9 cellular contexts compared by ENCODE assay signal in genomic region chr1:110341146-110341871, GRCh38. TPM values are rescaled to one million over a fixed set of nuclear protein-coding genes. Genes with fewer than 3 reads are reported as not detected.
DNase-seq lines count a peak whose midpoint lies in the region; ATAC-seq, FAIRE-seq and TF ChIP-seq lines count a peak whose summit lies in the region.
"Had no signal": no experiment of that assay in that cellular context is flagged by ENCODE, and none has a peak within 500 bp of the region (broad histone marks: within the 10 kb centered on the region; RNA-seq: fewer than 3 reads in every experiment).

No MANE protein-coding gene starts in this region.

- ATAC-seq in K562 (peak; percentile 13), GM19351 (IDR thresholded peaks at IDR 0.05; ENCODE audit: unreplicated experiment) (no peak), GM18861 (IDR thresholded peaks at IDR 0.05; ENCODE audit: unreplicated experiment) (no peak)
- ATAC-seq: naive thymus-derived CD4-positive, alpha-beta T cell had no signal

- peak; percentile 52 for TF ChIP-seq POLR2A in K562 (conservative IDR thresholded peaks at IDR 0.05)

- H3K27me3 ChIP-seq in HUES64 (ENCODE audit: insufficient read depth, low read length) (no peaks in the 10 kb centered on the region), K562 (ENCODE audit: control insufficient read depth in 2 of 2, insufficient read depth in 2 of 2, low read length in 2 of 2) (no peaks in the 10 kb centered on the region), muscle layer of duodenum (ENCODE audit: low read depth, low read length) (no peaks in the 10 kb centered on the region)

- POLR2A ChIA-PET in K562 (lab: Yijun Ruan, JAX) = interaction anchor here (0.8 to 4.0 kb wide), 4 partner anchors 8 to 97 kb away, joined by 3 to 74 read pairs (median 4); no protein-coding TSS in a partner anchor

- no peak overlapping the region for H3K27ac ChIP-seq in HUES64 (ENCODE audit: low read depth, low read length)
- H3K27ac ChIP-seq in K562 (ENCODE audit: extremely low read depth, low read depth, low read length) = peak overlapping the region; percentile 94; the same call in 2 of the 3 replicates
- no peak overlapping the region for H3K27ac ChIP-seq in muscle layer of duodenum (ENCODE audit: low read length)

- peaks cover 4% of the 10 kb centered on the region for H3K9me1 ChIP-seq in K562 (ENCODE audit: control insufficient read depth, insufficient read depth, low read length)

- H3K9ac ChIP-seq in HUES64 (ENCODE audit: low read depth, low read length) = no peak overlapping the region
- H3K9ac ChIP-seq in K562 (ENCODE audit: insufficient read depth in 1 of 2, low read depth in 2 of 2, low read length in 2 of 2) = peak overlapping the region; percentile 99 to 100

- H3K79me2 ChIP-seq in K562 (ENCODE audit: control insufficient read depth, insufficient read depth, low read length) = peaks cover 86% of the 10 kb centered on the region

- TF ChIP-seq EP300 in K562 (IDR thresholded peaks at IDR 0.05; ENCODE audit: low read length) = no peak

- CTCF ChIA-PET in K562 (lab: Yijun Ruan, JAX; ENCODE audit: low intra/inter-chr PET ratio) = interaction anchor here (0.6 kb wide), 1 partner anchor 42 kb away, joined by 4 read pairs; no protein-coding TSS in a partner anchor

- H3K36me3 ChIP-seq in HUES64 (ENCODE audit: insufficient read depth, low read length) = peaks cover 53% of the 10 kb centered on the region
- peaks cover 63% of the 10 kb centered on the region for H3K36me3 ChIP-seq in K562 (ENCODE audit: control insufficient read depth, insufficient read depth, low read length)
- peaks cover 25 to 26% of the 10 kb centered on the region in 2 donors for H3K36me3 ChIP-seq in muscle layer of duodenum (ENCODE audit: control insufficient read depth in 1 of 2, insufficient read depth in 2 of 2, low read length in 2 of 2)

- H3K4me3 ChIP-seq in HUES64 (ENCODE audit: low read length) (peak overlapping the region; percentile 98), K562 (peak overlapping the region; percentile 82), muscle layer of duodenum (ENCODE audit: low read depth in 1 of 2, low read length in 2 of 2) (peak overlapping the region; percentile 95 to 96)

- 92% methylated on average over 27 of the region's 27 CpGs for WGBS in HUES64
- 2% methylated on average over 27 of the region's 27 CpGs for WGBS in K562 (ENCODE audit: insufficient coverage, low coverage, missing lambda C conversion rate)

- BruUV-seq in K562 (replicated peaks; lab: Mats Ljungman, UMichigan) = no TSS peak

- H3K9me3 ChIP-seq in HUES64 (ENCODE audit: insufficient read depth, low read depth, low read length) = no peaks in the 10 kb centered on the region
- H3K9me3 ChIP-seq in K562 (replicated peaks; ENCODE audit: control insufficient read depth, insufficient read depth, low read depth, low read length) = no peaks in the 10 kb centered on the region
- no peaks in the 10 kb centered on the region for H3K9me3 ChIP-seq in muscle layer of duodenum (ENCODE audit: control insufficient read depth in 1 of 2, low read length in 2 of 2)

- DNase-seq in DMS114 treated with DMSO at 0.1 percent for 48 hours (lab: John Stamatoyannopoulos, UW; ENCODE audit: unreplicated experiment) = peak; percentile 42
- peak; percentile 53 to 83 (median 55) for DNase-seq in K562 (ENCODE audit: extremely low read depth in 1 of 4, low spot score in 3 of 4)
- DNase-seq in amniotic stem cell (lab: John Stamatoyannopoulos, UW) = no peak
- no peak for DNase-seq in HK-2 (ENCODE audit: unreplicated experiment)
- DNase-seq: naive thymus-derived CD4-positive, alpha-beta T cell had no signal

- intact Hi-C loops in K562 (cut with micrococcal nuclease) = no loop called here

- H3K4me2 ChIP-seq in K562 (ENCODE audit: insufficient read depth, low read length) = peak overlapping the region; percentile 87

- H3K4me1 ChIP-seq in HUES64 (ENCODE audit: insufficient read depth, low read length) = peaks cover 66% of the 10 kb centered on the region
- peaks cover 35 to 48% of the 10 kb centered on the region in 2 experiments for H3K4me1 ChIP-seq in K562 (replicated peaks in 1 of 2; ENCODE audit: control insufficient read depth in 2 of 2, insufficient read depth in 2 of 2, low read length in 2 of 2)
- H3K4me1 ChIP-seq in muscle layer of duodenum (ENCODE audit: control insufficient read depth in 1 of 2, insufficient read depth in 2 of 2, low read length in 2 of 2) = peaks cover 34 to 56% of the 10 kb centered on the region in 2 donors

- FAIRE-seq in K562 (lab: Jason Lieb, UNC) = peak; percentile 85

- no peak overlapping the region for H2AFZ ChIP-seq in K562 (ENCODE audit: low read depth, low read length)

- H4K20me1 ChIP-seq in K562 (replicated peaks; ENCODE audit: control insufficient read depth, insufficient read depth, low read length) = peaks cover 64% of the 10 kb centered on the region

- no peak for TF ChIP-seq CTCF in K562 (IDR thresholded peaks at IDR 0.05 in 2 of 3, conservative IDR thresholded peaks at IDR 0.05 in 1 of 3; ENCODE audit: insufficient read depth in 2 of 3, low read depth in 1 of 3, low read length in 3 of 3)

- no peak for TF ChIP-seq RAD21 in K562 (CRISPR knock-in tag; conservative IDR thresholded peaks at IDR 0.05 in 1 of 2, IDR thresholded peaks at IDR 0.05 in 1 of 2)

- in situ Hi-C loops in K562 (cut with MboI) = no loop called here

TF ChIP-seq in K562, 482 proteins besides CTCF, POLR2A, EP300 and RAD21 (continues in another document):
- TF ChIP-seq SRSF3 (IDR thresholded peaks at IDR 0.05; ENCODE audit: insufficient read depth, low read length) (no peak), PBX2 (CRISPR knock-in tag; IDR thresholded peaks at IDR 0.05; ENCODE audit: low read depth) (no peak), PBX2 (tag; conservative IDR thresholded peaks at IDR 0.05; ENCODE audit: low read depth) (peak; percentile 53), DACH1 (IDR thresholded peaks at IDR 0.05; ENCODE audit: partially characterized antibody) (no peak), HNRNPUL1 (IDR thresholded peaks at IDR 0.05; ENCODE audit: low read length) (no peak)

RNA-seq across cellular contexts. Expression of gene RBM15, which starts 2.1 kb away (rescaled TPM):
- polyA plus RNA-seq in HUES64 (2013, experiment 1 of 2) = 14.6 TPM
- 15.2 TPM for polyA plus RNA-seq in HUES64 (2013, experiment 2 of 2)
- 242 and 282 TPM in 2 replicates for total RNA-seq in K562 (2011; cell fraction: chromatin; rRNA removed; ENCODE audit: low replicate concordance)
- 217 and 228 TPM in 2 replicates for total RNA-seq in K562 (2011; cell fraction: nucleolus; rRNA removed)
- 127 and 197 TPM in 2 replicates for total RNA-seq in K562 (2011; cell fraction: nucleoplasm; rRNA removed)
- total RNA-seq in K562 (2014; rRNA removed) = 63.4 and 67.7 TPM in 2 replicates
- total RNA-seq in K562 (2014; rRNA removed; fragmentation: Illumina TruSeq; extraction: Trizol) = 43.4 and 45.3 TPM in 2 replicates
- 57.6 and 58.3 TPM in 2 replicates for total RNA-seq in K562 (2015; rRNA removed; fragmentation: Illumina TruSeq; extraction: Trizol)
- total RNA-seq in K562 (2021) = 53.4 and 56.1 TPM in 2 replicates
- 28.2 and 32.1 TPM in 2 replicates for polyA plus RNA-seq in K562 (2011; rRNA removed)
- polyA plus RNA-seq in K562 (2011; cell fraction: cytosol; rRNA removed) = 25.2 and 25.5 TPM in 2 replicates
- 67.3 and 94.0 TPM in 2 replicates for polyA plus RNA-seq in K562 (2011; cell fraction: nucleus; rRNA removed)
- polyA plus RNA-seq in K562 (2012) = 11.9 and 12.9 TPM in 2 replicates
- polyA plus RNA-seq in K562 (2014; fragmentation: Illumina TruSeq; extraction: Trizol) = 16.9 and 17.1 TPM in 2 replicates
- 1 to 10 TPM; 2.4 to 4.7 TPM for polyA plus RNA-seq in K562 (2014; fragmentation: Nextera tagmentation; extraction: Ambion mirVana)
- 25.2 and 29.1 TPM in 2 replicates for polyA plus RNA-seq in K562 (2014; rRNA removed)
- polyA minus RNA-seq in K562 (2011; rRNA and poly(A)+ RNA removed) = 164 and 169 TPM in 2 replicates
- 57.9 and 59.4 TPM in 2 replicates for polyA minus RNA-seq in K562 (2011; cell fraction: cytosol; rRNA and poly(A)+ RNA removed)
- 287 and 388 TPM in 2 replicates for polyA minus RNA-seq in K562 (2011; cell fraction: nucleus; rRNA and poly(A)+ RNA removed)

RNA-seq across cellular contexts. Expression of gene SLC16A4, which starts 49.5 kb away (rescaled TPM):
- 1.00 TPM for polyA plus RNA-seq in HUES64 (2013, experiment 1 of 2)
- 1.6 TPM for polyA plus RNA-seq in HUES64 (2013, experiment 2 of 2)
- total RNA-seq in K562 (2011; cell fraction: chromatin; rRNA removed; ENCODE audit: low replicate concordance) = 1.0 and 3.1 TPM in 2 replicates
- total RNA-seq in K562 (2011; cell fraction: nucleolus; rRNA removed) = 0.39 TPM in 1 of 2 replicates, not detected in the other
- 1.0 and 1.5 TPM in 2 replicates for total RNA-seq in K562 (2011; cell fraction: nucleoplasm; rRNA removed)
- 0.16 TPM in 1 of 2 replicates, not detected in the other for total RNA-seq in K562 (2014; rRNA removed)
- total RNA-seq in K562 (2014; rRNA removed; fragmentation: Illumina TruSeq; extraction: Trizol) = 0.19 and 0.29 TPM in 2 replicates
- total RNA-seq in K562 (2015; rRNA removed; fragmentation: Illumina TruSeq; extraction: Trizol) = 0.04 TPM in 1 of 2 replicates, not detected in the other
- total RNA-seq in K562 (2021) = 0.07 and 0.29 TPM in 2 replicates
- polyA plus RNA-seq in K562 (2011; rRNA removed) = 0.31 and 0.39 TPM in 2 replicates
- polyA plus RNA-seq in K562 (2011; cell fraction: cytosol; rRNA removed) = 0.04 and 0.46 TPM in 2 replicates
- 0.38 and 0.90 TPM in 2 replicates for polyA plus RNA-seq in K562 (2011; cell fraction: nucleus; rRNA removed)
- polyA plus RNA-seq in K562 (2012) = 0.39 and 0.97 TPM in 2 replicates
- 0.12 and 0.26 TPM in 2 replicates for polyA plus RNA-seq in K562 (2014; fragmentation: Illumina TruSeq; extraction: Trizol)
- under 1 TPM; 0.20 to 0.23 TPM for polyA plus RNA-seq in K562 (2014; fragmentation: Nextera tagmentation; extraction: Ambion mirVana)
- polyA plus RNA-seq in K562 (2014; rRNA removed) = 0.16 and 0.34 TPM in 2 replicates
- polyA minus RNA-seq in K562 (2011; rRNA and poly(A)+ RNA removed) = 0.07 and 0.78 TPM in 2 replicates
- not detected in 2 replicates for polyA minus RNA-seq in K562 (2011; cell fraction: cytosol; rRNA and poly(A)+ RNA removed)
- 0.22 TPM in 1 of 2 replicates, not detected in the other for polyA minus RNA-seq in K562 (2011; cell fraction: nucleus; rRNA and poly(A)+ RNA removed)

Comparison
In these comparisons a context has a peak if more than half of its experiments do, and no peak if none do; other contexts are left out.
1. DNase-seq: peak in DMS114 treated with DMSO at 0.1 percent for 48 hours (single experiment) and K562 (4 of 4); none in amniotic stem cell (single experiment) and HK-2 (single experiment).
2. Peak in every context shown above with its lines, with median percentiles within 50 percentile points of each other: H3K4me3 ChIP-seq.